In the genomic region with DNA sequence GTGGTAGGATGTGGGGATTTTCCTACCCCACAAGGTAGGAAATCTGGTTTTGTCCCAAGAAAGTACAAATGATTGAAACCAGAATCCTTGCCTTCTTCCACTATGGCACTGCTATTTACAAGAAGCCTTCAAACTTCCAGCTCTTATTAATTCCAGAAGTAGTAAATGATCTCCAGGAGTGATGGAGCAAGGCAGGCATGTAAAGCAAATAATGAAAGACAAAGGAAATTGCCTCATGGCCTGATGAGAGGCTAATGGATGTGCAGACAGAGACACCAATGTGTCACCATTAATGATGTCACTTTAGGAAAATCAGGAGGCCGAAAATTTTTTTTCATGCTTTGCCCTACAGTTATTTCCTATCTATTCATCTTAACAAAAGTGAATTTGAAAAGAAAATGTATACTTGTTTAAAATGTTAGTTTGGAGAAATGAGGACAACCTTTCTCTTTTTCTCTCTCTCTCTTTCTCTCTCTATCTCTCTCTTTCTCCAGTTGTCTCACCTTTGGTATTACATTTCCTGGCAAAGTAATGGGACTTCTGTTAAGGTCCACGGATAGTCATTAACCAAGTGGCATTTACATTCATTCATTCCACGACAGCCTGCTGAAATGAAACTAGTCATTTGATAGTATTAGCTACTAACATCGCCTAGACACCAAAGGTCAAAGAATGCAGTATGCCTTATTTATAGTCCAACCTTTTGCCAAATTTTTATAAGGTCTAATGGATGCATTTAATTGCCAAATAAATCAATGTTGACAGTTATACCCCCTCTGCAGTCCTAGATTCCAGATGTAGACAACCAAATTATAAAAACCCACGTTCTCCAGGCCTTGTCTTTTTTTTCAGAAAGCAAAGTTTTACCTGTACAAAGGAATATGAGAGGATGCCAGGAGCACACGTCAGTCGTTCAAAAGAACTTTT, we compare ENCODE assay signal across 19 cellular contexts. TPM values are rescaled to one million over a fixed set of nuclear protein-coding genes. Genes with fewer than 3 reads are reported as not detected.
DNase-seq lines count a peak whose midpoint lies in the region; FAIRE-seq and TF ChIP-seq lines count a peak whose summit lies in the region.
"Had no signal": no experiment of that assay in that cellular context is flagged by ENCODE, and none has a peak within 500 bp of the region (broad histone marks: within the 10 kb centered on the region; RNA-seq: fewer than 3 reads in every experiment).

No MANE protein-coding gene starts in this region.

- H3K4me3 ChIP-seq in epithelial cell of proximal tubule (ENCODE audit: low read depth, low read length) (peak overlapping the region; percentile 15), lower leg skin (ENCODE audit: low read depth, poor library complexity, severe bottlenecking) (no peak overlapping the region)
- H3K4me3 ChIP-seq: ascending aorta, left lung, mucosa of descending colon, tibial artery had no signal

- FAIRE-seq in H54 (lab: Jason Lieb, UNC) = no peak
- FAIRE-seq: colon had no signal

- TF ChIP-seq POLR2A in H54 (IDR thresholded peaks at IDR 0.05; ENCODE audit: low read depth, low read length) (no peak), lower leg skin (IDR thresholded peaks at IDR 0.05) (no peak)

- 70 to 71% methylated on average over 7 of the region's 7 CpGs for WGBS in lower leg skin, 2 donors

- TF ChIP-seq CTCF in epithelial cell of proximal tubule (conservative IDR thresholded peaks at IDR 0.05; ENCODE audit: low read depth, low read length) = no peak
- no peak for TF ChIP-seq CTCF in lower leg skin (IDR thresholded peaks at IDR 0.05)

- intact Hi-C loops in lower leg skin (cut with DNase I; ENCODE audit: low total_unique reads) = no loop called here

- DNase-seq in DMS79 treated with DMSO at 0.1 percent for 48 hours (lab: John Stamatoyannopoulos, UW) (peak; percentile 5), DMS79 (lab: John Stamatoyannopoulos, UW) (no peak), M059J (ENCODE audit: low read depth) (peak; percentile 24), epithelial cell of proximal tubule (ENCODE audit: low read depth) (peak; percentile 87), renal cortical epithelial cell (ENCODE audit: low read depth) (peak; percentile 94), NCI-H226 (no peak), H54 (ENCODE audit: insufficient read length, low spot score) (no peak), lower leg skin (ENCODE audit: low spot score in 2 of 2) (no peak)
- DNase-seq: activated CD4-positive, alpha-beta T cell treated with anti-CD3 and anti-CD28 coated beads, Interleukin-2, amount 50 U/mL, for 48 hours; activated naive CD4-positive, alpha-beta T cell treated with anti-CD3 and anti-CD28 coated beads for 36 hours; activated T-cell treated with anti-CD3 and anti-CD28 coated beads, Interleukin-2, amount 50 U/mL, for 24 hours; endodermal cell; foreskin melanocyte; left lung; mucosa of descending colon; NCI-H1105 treated with DMSO at 0.1 percent for 48 hours; tibial artery had no signal

RNA-seq across cellular contexts. Expression of a gene that starts 5.0 kb away (rescaled TPM):
- 122 and 124 TPM in 2 replicates for total RNA-seq in M059J (2014; rRNA removed; shearing (Covaris generic))
- 53.7 and 67.0 TPM in 2 replicates for total RNA-seq in epithelial cell of proximal tubule
- total RNA-seq in renal cortical epithelial cell = 82.8 and 202 TPM in 2 replicates
- 10 to 100 TPM in 2 of 4 donors, 1 to 10 TPM in 2; 6.6 to 12.9 (median 9.1) TPM for total RNA-seq in lower leg skin
- total RNA-seq: activated naive CD4-positive, alpha-beta T cell treated with anti-CD3 and anti-CD28 coated beads for 36 hours; ascending aorta had no signal

Comparison
In these comparisons a context has a peak if more than half of its experiments do, and no peak if none do; other contexts are left out.
1. DNase-seq: peak in DMS79 treated with DMSO at 0.1 percent for 48 hours (single experiment), M059J (single experiment), epithelial cell of proximal tubule (single experiment) and renal cortical epithelial cell (single experiment); none in DMS79 (single experiment), NCI-H226 (single experiment), H54 (single experiment) and lower leg skin (0 of 2).